In genomic region chr17:78175643-78175981, GRCh38 we compare ENCODE assay signal across 16 cellular contexts. TPM values are rescaled to one million over a fixed set of nuclear protein-coding genes. Genes with fewer than 3 reads are reported as not detected.
DNase-seq lines count a peak whose midpoint lies in the region; ATAC-seq, FAIRE-seq and TF ChIP-seq lines count a peak whose summit lies in the region.
"Had no signal": no experiment of that assay in that cellular context is flagged by ENCODE, and none has a peak within 500 bp of the region (broad histone marks: within the 10 kb centered on the region; RNA-seq: fewer than 3 reads in every experiment).

No MANE protein-coding gene starts in this region.

- H3K27ac ChIP-seq in A673 (ENCODE audit: low read depth, low read length, poor library complexity, severe bottlenecking) (peak overlapping the region; percentile 10), HEK293 (ENCODE audit: extremely low read depth, low read depth, low read length) (no peak overlapping the region), colonic mucosa (peak overlapping the region; percentile 88), pancreas (peak overlapping the region; percentile 83 to 87 (median 84))

- no peak overlapping the region for H3K4me3 ChIP-seq in A673 (ENCODE audit: low read depth, low read length, poor library complexity, severe bottlenecking)
- H3K4me3 ChIP-seq in HEK293 (ENCODE audit: low read depth, low read length), result no peak overlapping the region
- no peak overlapping the region for H3K4me3 ChIP-seq in colonic mucosa
- H3K4me3 ChIP-seq in pancreas, result peak overlapping the region in 1 of 4 donors; percentile 26

- ATAC-seq in pancreas (no peak), HG02970 (IDR thresholded peaks at IDR 0.05; ENCODE audit: low FRiP score, unreplicated experiment) (no peak), HG03175 (IDR thresholded peaks at IDR 0.05; ENCODE audit: unreplicated experiment) (no peak), omental fat pad (ENCODE audit: low FRiP score) (no peak)

- no TSS peak for BruUV-seq in A673 (replicated peaks; lab: Mats Ljungman, UMichigan)

- H3K36me3 ChIP-seq in A673 (ENCODE audit: insufficient read depth, low read length, poor library complexity, severe bottlenecking), result peaks cover 45% of the 10 kb centered on the region
- peaks cover 19 to 85% of the 10 kb centered on the region in 2 experiments for H3K36me3 ChIP-seq in HEK293 (ENCODE audit: control insufficient read depth in 2 of 2, insufficient read depth in 1 of 2, low read length in 2 of 2)
- H3K36me3 ChIP-seq in colonic mucosa, result no peaks in the 10 kb centered on the region
- peaks cover 0 to 18% (median 12%) of the 10 kb centered on the region in 3 donors for H3K36me3 ChIP-seq in pancreas

- POLR2A ChIA-PET in A673 (lab: Charles Lee; ENCODE audit: low non-redundant PET) (no interaction called here), HEK293 (lab: Yijun Ruan, JAX) (interaction anchor here (0.8 to 4.1 kb wide), 6 partner anchors 8 to 61 kb away, joined by 3 to 48 read pairs (median 6); partner anchors contain the start of genes AFMID and TK1)

- CTCF ChIA-PET in A673 (lab: Charles Lee), result interaction anchor here (1.4 kb wide), 1 partner anchor 91 kb away, joined by 4 read pairs; no protein-coding TSS in a partner anchor
- CTCF ChIA-PET in HEK293 (lab: Yijun Ruan, JAX), result interaction anchor here (0.6 to 8.1 kb wide), 12 partner anchors 11 to 91 kb away, joined by 3 to 94 read pairs (median 8); partner anchors contain the start of genes AFMID and TK1

- DNase-seq in A673 (ENCODE audit: low spot score), result no peak
- DNase-seq in colonic mucosa, result no peak
- peak in 3 of 6 donors; percentile 53 to 72 (median 64) for DNase-seq in pancreas
- DNase-seq in NCI-H748 (lab: John Stamatoyannopoulos, UW; ENCODE audit: unreplicated experiment), result no peak
- no peak for DNase-seq in omental fat pad (ENCODE audit: low spot score)
- DNase-seq: activated CD8-positive, alpha-beta T cell treated with anti-CD3 and anti-CD28 coated beads, Interleukin-2, amount 10 ng/mL, durations not matched to agents 7 days and 5 days; activated gamma-delta T cell; NCI-H1105; stimulated activated CD4-positive, alpha-beta T cell treated with anti-CD3 and anti-CD28 coated beads, Interleukin-15, amount 100 ng/mL, for 24 hours had no signal

- peaks cover 8% of the 10 kb centered on the region for H3K4me1 ChIP-seq in A673 (ENCODE audit: insufficient read depth, low read length, poor library complexity, severe bottlenecking)
- no peaks in the 10 kb centered on the region; the same call in 1 of the 2 replicates for H3K4me1 ChIP-seq in HEK293 (ENCODE audit: control insufficient read depth, insufficient read depth, low read length)
- H3K4me1 ChIP-seq in colonic mucosa, result peaks cover 63% of the 10 kb centered on the region
- H3K4me1 ChIP-seq in pancreas, result peaks cover 20 to 56% (median 36%) of the 10 kb centered on the region in 3 donors

- H3K9ac ChIP-seq in colonic mucosa (ENCODE audit: low read depth in 2 of 2, low read length in 2 of 2), result peak overlapping the region in 1 of 2 donors; percentile 68

- no peak for FAIRE-seq in pancreas (lab: Jason Lieb, UNC)

- 53 to 56% methylated on average over 14 of the region's 14 CpGs for WGBS in pancreas, 2 donors

- TF ChIP-seq CTCF in A673 (conservative IDR thresholded peaks at IDR 0.05; ENCODE audit: low read depth, low read length) (no peak), HEK293 (tag by site-specific recombination; IDR thresholded peaks at IDR 0.05) (no peak), colonic mucosa (IDR thresholded peaks at IDR 0.05) (no peak), pancreas (IDR thresholded peaks at IDR 0.05) (no peak), omental fat pad (IDR thresholded peaks at IDR 0.05) (no peak)

- H3K9me3 ChIP-seq in A673 (ENCODE audit: low read depth, low read length, poor library complexity, severe bottlenecking) (no peaks in the 10 kb centered on the region), HEK293 (ENCODE audit: control insufficient read depth, insufficient read depth, low read depth, low read length) (no peaks in the 10 kb centered on the region), colonic mucosa (no peaks in the 10 kb centered on the region), pancreas (no peaks in the 10 kb centered on the region)

- intact Hi-C loops in A673 (cut with micrococcal nuclease; ENCODE audit: unreplicated experiment), result no loop called here
- intact Hi-C loops in colonic mucosa (cut with DNase I), result loop anchor here (5.0 kb wide), 1 partner anchor 63 kb away; no protein-coding TSS in a partner anchor
- intact Hi-C loops in pancreas (cut with DNase I), result loop anchor here in 1 of 3 donors (5.0 kb wide), 1 partner anchor 53 kb away; no protein-coding TSS in a partner anchor

- no peaks in the 10 kb centered on the region for H3K27me3 ChIP-seq in A673 (replicated peaks; ENCODE audit: insufficient read depth, low read depth, low read length, poor library complexity)
- H3K27me3 ChIP-seq in colonic mucosa, result no peaks in the 10 kb centered on the region
- no peaks in the 10 kb centered on the region for H3K27me3 ChIP-seq in pancreas

TF ChIP-seq in HEK293, 187 proteins besides CTCF, POLR2A, EP300 and RAD21:
- TF ChIP-seq SCRT1 (tag by site-specific recombination; IDR thresholded peaks at IDR 0.05; ENCODE audit: borderline replicate concordance), result no peak
- no peak for TF ChIP-seq ZNF274 (IDR thresholded peaks at IDR 0.05; ENCODE audit: low read length)
- TF ChIP-seq ZNF274 (tag by site-specific recombination; IDR thresholded peaks at IDR 0.05; ENCODE audit: borderline replicate concordance), result no peak
- TF ChIP-seq ZBTB20 (tag by site-specific recombination; IDR thresholded peaks at IDR 0.05), result peak; percentile 53
- TF ChIP-seq ZNF596 (tag by site-specific recombination; IDR thresholded peaks at IDR 0.05), result no peak
- no peak for TF ChIP-seq ZNF513 (tag by site-specific recombination; IDR thresholded peaks at IDR 0.05)
- no peak for TF ChIP-seq ZBTB7A (tag by site-specific recombination; IDR thresholded peaks at IDR 0.05; ENCODE audit: low read depth)
- TF ChIP-seq ZNF132 (tag by site-specific recombination; IDR thresholded peaks at IDR 0.05; ENCODE audit: borderline replicate concordance), result no peak

RNA-seq across cellular contexts. Expression of gene SYNGR2, which starts 7.2 kb away (rescaled TPM):
- total RNA-seq in A673 (2021) (55.3 and 59.7 TPM in 2 replicates), colonic mucosa (100 to 1,000 TPM; 256 to 395 TPM), pancreas (10 to 100 TPM; 52.3 to 93.8 (median 83.8) TPM), omental fat pad (10 to 100 TPM; 24.3 to 80.6 (median 52.4) TPM)
- 10 to 100 TPM; 89.1 to 94.2 TPM for polyA plus RNA-seq in pancreas

RNA-seq across cellular contexts. Expression of gene TK1, which starts 11.2 kb away (rescaled TPM):
- total RNA-seq in A673 (2021), result 133 and 136 TPM in 2 replicates
- 100 to 1,000 TPM in 1 of 2 donors, 10 to 100 TPM in 1; 37.7 to 135 TPM for total RNA-seq in colonic mucosa
- 1 to 10 TPM; 1.3 to 4.2 (median 3.2) TPM for total RNA-seq in pancreas
- 1 to 10 TPM; 1.2 to 2.2 TPM for polyA plus RNA-seq in pancreas
- total RNA-seq in omental fat pad, result 10 to 100 TPM in 1 of 4 donors, 1 to 10 TPM in 3; 1.4 to 10.6 (median 3.1) TPM

RNA-seq across cellular contexts. Expression of gene AFMID, which starts 11.6 kb away (rescaled TPM):
- total RNA-seq in A673 (2021), result 64.1 and 65.0 TPM in 2 replicates
- total RNA-seq in colonic mucosa, result 10 to 100 TPM; 30.6 to 33.3 TPM
- 10 to 100 TPM; 30.7 to 40.9 (median 33.9) TPM for total RNA-seq in pancreas
- polyA plus RNA-seq in pancreas, result 10 to 100 TPM; 32.1 to 53.7 TPM
- 10 to 100 TPM; 21.7 to 29.0 (median 26.0) TPM for total RNA-seq in omental fat pad

RNA-seq across cellular contexts. Expression of gene C17orf99, which starts 29.4 kb away (rescaled TPM):
- total RNA-seq in A673 (2021), result not detected in 2 replicates
- under 1 TPM in 1 of 2 donors, not detected in 1; 0.20 TPM for total RNA-seq in colonic mucosa
- total RNA-seq in pancreas, result not detected
- polyA plus RNA-seq in pancreas, result not detected
- not detected for total RNA-seq in omental fat pad
- total RNA-seq: activated CD8-positive, alpha-beta T cell treated with anti-CD3 and anti-CD28 coated beads, Interleukin-2, amount 10 ng/mL, durations not matched to agents 7 days and 5 days; lung microvascular endothelial cell; NCI-H460; RPMI7951; T-helper 2 cell treated with Interferon-gamma antibody and Interleukin-4, amounts not matched to agents 100 ng/mL and 5 ng/mL, for 36 hours had no signal

RNA-seq across cellular contexts. Expression of gene BIRC5, which starts 38.4 kb away (rescaled TPM):
- total RNA-seq in A673 (2021) (158 and 160 TPM in 2 replicates), colonic mucosa (10 to 100 TPM; 15.2 to 77.1 TPM), pancreas (1 to 10 TPM in 2 of 6 donors, under 1 TPM in 3, not detected in 1; 0.12 to 1.7 (median 0.82) TPM), omental fat pad (1 to 10 TPM in 2 of 4 donors, under 1 TPM in 1, not detected in 1; 0.84 to 2.6 (median 1.3) TPM)
- under 1 TPM; 0.53 to 0.77 TPM for polyA plus RNA-seq in pancreas
